In genomic region chr15:67176195-67176971, GRCh38 we compare ENCODE assay signal across 9 cellular contexts.
DNase-seq lines count a peak whose midpoint lies in the region; ATAC-seq and TF ChIP-seq lines count a peak whose summit lies in the region.
"Had no signal": no experiment of that assay in that cellular context is flagged by ENCODE, and none has a peak within 500 bp of the region (broad histone marks: within the 10 kb centered on the region; RNA-seq: fewer than 3 reads in every experiment).

No MANE protein-coding gene starts in this region.

- H3K9me3 ChIP-seq in left lung: no peaks in the 10 kb centered on the region
- H3K9me3 ChIP-seq in thyroid gland: no peaks in the 10 kb centered on the region
- H3K9me3 ChIP-seq: BLaER1 had no signal

- intact Hi-C loops in activated B cell treated with CpG ODN at 0.5 μM for 24 hours (cut with micrococcal nuclease): no loop called here
- intact Hi-C loops in left lung (cut with DNase I): no loop called here
- intact Hi-C loops in thyroid gland (cut with DNase I): no loop called here

- 48 to 50% methylated on average over 14 of the region's 14 CpGs for WGBS in thyroid gland, 2 donors

- no peaks in the 10 kb centered on the region for H3K9me3 Mint-ChIP-seq in activated CD4-positive, alpha-beta T cell treated with anti-CD3 and anti-CD28 coated beads, Interleukin-2, amount 10 ng/mL, durations not matched to agents 7 days and 5 days
- no peaks in the 10 kb centered on the region for H3K9me3 Mint-ChIP-seq in activated B cell treated with CpG ODN at 0.5 μM for 24 hours

- no peak for DNase-seq in activated CD4-positive, alpha-beta T cell treated with anti-CD3 and anti-CD28 coated beads, Interleukin-2, amount 10 ng/mL, durations not matched to agents 7 days and 5 days
- no peak for DNase-seq in activated CD4-positive, alpha-beta T cell treated with anti-CD3 and anti-CD28 coated beads for 1 hour
- DNase-seq in activated B cell treated with CpG ODN at 0.5 μM for 24 hours (no peak), left lung (no peak), thyroid gland (peak; percentile 88 to 93), putamen (ENCODE audit: low spot score) (no peak)

- ATAC-seq in activated B cell treated with CpG ODN at 0.5 μM for 24 hours (ENCODE audit: low read depth): no peak
- peak; percentile 38 for ATAC-seq in left lung
- ATAC-seq in HG03108 (IDR thresholded peaks at IDR 0.05; ENCODE audit: unreplicated experiment): no peak
- ATAC-seq in HG02571 (IDR thresholded peaks at IDR 0.05; ENCODE audit: unreplicated experiment): no peak

- H3K36me3 ChIP-seq in left lung (peaks cover 0 to 24% of the 10 kb centered on the region in 2 donors), thyroid gland (peaks cover 0 to 4% of the 10 kb centered on the region in 2 donors)

- TF ChIP-seq POLR2A in thyroid gland (IDR thresholded peaks at IDR 0.05): no peak

- no peak overlapping the region for H3K4me3 Mint-ChIP-seq in activated CD4-positive, alpha-beta T cell treated with anti-CD3 and anti-CD28 coated beads, Interleukin-2, amount 10 ng/mL, durations not matched to agents 7 days and 5 days
- no peak overlapping the region for H3K4me3 Mint-ChIP-seq in activated B cell treated with CpG ODN at 0.5 μM for 24 hours

- H3K4me3 ChIP-seq in left lung (no peak overlapping the region), thyroid gland (replicated peaks in 1 of 3) (no peak overlapping the region)
- H3K4me3 ChIP-seq: BLaER1 had no signal

- peaks cover 54% of the 10 kb centered on the region for H3K4me1 Mint-ChIP-seq in activated CD4-positive, alpha-beta T cell treated with anti-CD3 and anti-CD28 coated beads, Interleukin-2, amount 10 ng/mL, durations not matched to agents 7 days and 5 days
- H3K4me1 Mint-ChIP-seq in activated B cell treated with CpG ODN at 0.5 μM for 24 hours: peaks cover 43% of the 10 kb centered on the region

- H3K27me3 ChIP-seq in left lung: no peaks in the 10 kb centered on the region
- no peaks in the 10 kb centered on the region for H3K27me3 ChIP-seq in thyroid gland
- H3K27me3 ChIP-seq: BLaER1 had no signal

- no peak for TF ChIP-seq CTCF in activated B cell treated with CpG ODN at 0.5 μM for 24 hours (IDR thresholded peaks at IDR 0.05)
- no peak for TF ChIP-seq CTCF in left lung (IDR thresholded peaks at IDR 0.05)
- TF ChIP-seq CTCF in thyroid gland (IDR thresholded peaks at IDR 0.05): no peak

- CTCF ChIA-PET in activated CD4-positive, alpha-beta T cell treated with anti-CD3 and anti-CD28 coated beads, Interleukin-2, amount 10 ng/mL, durations not matched to agents 7 days and 5 days (lab: Charles Lee): interaction anchor here (1.3 kb wide), 1 partner anchor 188 kb away, joined by 3 read pairs; no protein-coding TSS in a partner anchor
- CTCF ChIA-PET in activated B cell treated with CpG ODN at 0.5 μM for 24 hours (lab: Charles Lee): no interaction called here

- H3K27ac ChIP-seq in left lung (peak overlapping the region in 1 of 2 donors; percentile 63), thyroid gland (peak overlapping the region; percentile 17 to 71 (median 41))
- H3K27ac ChIP-seq: BLaER1 had no signal

- peaks cover 18 to 42% of the 10 kb centered on the region in 2 donors for H3K4me1 ChIP-seq in left lung
- H3K4me1 ChIP-seq in thyroid gland: peaks cover 41 to 42% of the 10 kb centered on the region in 2 donors

- peak overlapping the region; percentile 48 for H3K27ac Mint-ChIP-seq in activated CD4-positive, alpha-beta T cell treated with anti-CD3 and anti-CD28 coated beads, Interleukin-2, amount 10 ng/mL, durations not matched to agents 7 days and 5 days
- H3K27ac Mint-ChIP-seq in activated B cell treated with CpG ODN at 0.5 μM for 24 hours: peak overlapping the region; percentile 61

- H3K27me3 Mint-ChIP-seq in activated CD4-positive, alpha-beta T cell treated with anti-CD3 and anti-CD28 coated beads, Interleukin-2, amount 10 ng/mL, durations not matched to agents 7 days and 5 days: no peaks in the 10 kb centered on the region
- no peaks in the 10 kb centered on the region for H3K27me3 Mint-ChIP-seq in activated B cell treated with CpG ODN at 0.5 μM for 24 hours

- peaks cover 71% of the 10 kb centered on the region for H3K36me3 Mint-ChIP-seq in activated CD4-positive, alpha-beta T cell treated with anti-CD3 and anti-CD28 coated beads, Interleukin-2, amount 10 ng/mL, durations not matched to agents 7 days and 5 days (ENCODE audit: low read depth)
- H3K36me3 Mint-ChIP-seq in activated B cell treated with CpG ODN at 0.5 μM for 24 hours (ENCODE audit: low read depth): peaks cover 89% of the 10 kb centered on the region

- POLR2A ChIA-PET in activated CD4-positive, alpha-beta T cell treated with anti-CD3 and anti-CD28 coated beads, Interleukin-2, amount 10 ng/mL, durations not matched to agents 7 days and 5 days (lab: Charles Lee): interaction anchor here (0.5 kb wide), 1 partner anchor 202 kb away, joined by 3 read pairs; no protein-coding TSS in a partner anchor
- POLR2A ChIA-PET in activated B cell treated with CpG ODN at 0.5 μM for 24 hours (lab: Charles Lee): interaction anchor here (0.9 to 1.5 kb wide), 4 partner anchors 55 to 94 kb away, joined by 3 to 4 read pairs (median 3); no protein-coding TSS in a partner anchor

Comparison
In these comparisons a context has a peak if more than half of its experiments do, and no peak if none do; other contexts are left out.
1. DNase-seq: peak in thyroid gland (2 of 2); none in activated CD4-positive, alpha-beta T cell treated with anti-CD3 and anti-CD28 coated beads, Interleukin-2, amount 10 ng/mL, durations not matched to agents 7 days and 5 days (single experiment), activated CD4-positive, alpha-beta T cell treated with anti-CD3 and anti-CD28 coated beads for 1 hour (single experiment), activated B cell treated with CpG ODN at 0.5 μM for 24 hours (single experiment), left lung (0 of 2) and putamen (single experiment).